Comparison of ENCODE assay signal across 8 cellular contexts in genomic region chr15:65833501-65834220, GRCh38. TPM values are rescaled to one million over a fixed set of nuclear protein-coding genes. Genes with fewer than 3 reads are reported as not detected.
DNase-seq lines count a peak whose midpoint lies in the region; ATAC-seq, FAIRE-seq and TF ChIP-seq lines count a peak whose summit lies in the region.

No MANE protein-coding gene starts in this region.

- H3K9me3 Mint-ChIP-seq in memory B cell, result no peaks in the 10 kb centered on the region

- no peaks in the 10 kb centered on the region for H3K27me3 ChIP-seq in thyroid gland

- H3K4me3 Mint-ChIP-seq in memory B cell, result no peak overlapping the region

- peak overlapping the region; percentile 65 for H3K27ac Mint-ChIP-seq in memory B cell

- no peak for TF ChIP-seq CTCF in thyroid gland (IDR thresholded peaks at IDR 0.05)

- no peaks in the 10 kb centered on the region for H3K36me3 ChIP-seq in thyroid gland

- no peak overlapping the region for H3K4me3 ChIP-seq in thyroid gland (replicated peaks in 1 of 3)

- intact Hi-C loops in thyroid gland (cut with DNase I), result no loop called here

- H3K4me1 ChIP-seq in thyroid gland, result peaks cover 58 to 71% of the 10 kb centered on the region in 2 donors

- DNase-seq in GM12891 (ENCODE audit: insufficient read length, low spot score), result no peak
- peak; percentile 51 for DNase-seq in NCI-H82 treated with DMSO at 0.1 percent for 48 hours (lab: John Stamatoyannopoulos, UW; ENCODE audit: unreplicated experiment)
- peak; percentile 12 for DNase-seq in astrocyte of the hippocampus (ENCODE audit: low read depth, low spot score)
- DNase-seq in memory B cell (ENCODE audit: low spot score in 2 of 2), result no peak
- DNase-seq in thyroid gland, result peak; percentile 51 to 65
- DNase-seq in KG1 (lab: John Stamatoyannopoulos, UW), result no peak

- FAIRE-seq in GM12891 (lab: Jason Lieb, UNC), result peak; percentile 54

- H3K4me1 Mint-ChIP-seq in memory B cell, result peaks cover 23% of the 10 kb centered on the region

- no peaks in the 10 kb centered on the region for H3K9me3 ChIP-seq in thyroid gland

- ATAC-seq in memory B cell (ENCODE audit: low read depth), result no peak
- ATAC-seq in GM21619 (IDR thresholded peaks at IDR 0.05; ENCODE audit: unreplicated experiment), result no peak
- no peak for ATAC-seq in HG03469 (IDR thresholded peaks at IDR 0.05; ENCODE audit: unreplicated experiment)

- peak overlapping the region; percentile 84 to 91 (median 90) for H3K27ac ChIP-seq in thyroid gland

- no peak for TF ChIP-seq POLR2A in GM12891 (IDR thresholded peaks at IDR 0.05; ENCODE audit: low read depth, low read length)
- no peak for TF ChIP-seq POLR2A in thyroid gland (IDR thresholded peaks at IDR 0.05)

- WGBS in thyroid gland, 2 donors, result 42 to 46% methylated on average over 4 of the region's 4 CpGs

- no peaks in the 10 kb centered on the region for H3K27me3 Mint-ChIP-seq in memory B cell

- H3K36me3 Mint-ChIP-seq in memory B cell, result no peaks in the 10 kb centered on the region

TF ChIP-seq in GM12891, 5 proteins besides CTCF, POLR2A, EP300 and RAD21:
- no peak for TF ChIP-seq POLR2AphosphoS5 (IDR thresholded peaks at IDR 0.05; ENCODE audit: low read depth, low read length)
- no peak for TF ChIP-seq TAF1 (IDR thresholded peaks at IDR 0.05; ENCODE audit: low read depth, low read length)
- TF ChIP-seq SPI1 (IDR thresholded peaks at IDR 0.05; ENCODE audit: low read depth, low read length), result no peak
- TF ChIP-seq POU2F2 (IDR thresholded peaks at IDR 0.05; ENCODE audit: low read depth, low read length), result no peak
- no peak for TF ChIP-seq PAX5 (IDR thresholded peaks at IDR 0.05; ENCODE audit: insufficient read depth, low read length, severe bottlenecking)

RNA-seq across cellular contexts. Expression of gene RAB11A, which starts 35.6 kb away (rescaled TPM):
- polyA plus RNA-seq in GM12891 (2012; ENCODE audit: low read depth, missing spikeins), result 250 TPM
- 100 to 1,000 TPM; 201 to 369 (median 280) TPM for total RNA-seq in thyroid gland

RNA-seq across cellular contexts. Expression of gene DENND4A, which starts 41.6 kb away (rescaled TPM):
- polyA plus RNA-seq in GM12891 (2012; ENCODE audit: low read depth, missing spikeins), result 17.3 TPM
- 10 to 100 TPM; 37.5 to 79.9 (median 45.7) TPM for total RNA-seq in thyroid gland

Comparison
In these comparisons a context has a peak if more than half of its experiments do, and no peak if none do; other contexts are left out.
1. DNase-seq: peak in NCI-H82 treated with DMSO at 0.1 percent for 48 hours (single experiment), astrocyte of the hippocampus (single experiment) and thyroid gland (2 of 2); none in GM12891 (single experiment), memory B cell (0 of 2) and KG1 (single experiment).